In genomic region chr12:34046570-34046969, GRCh38 we compare ENCODE assay signal across 2 cellular contexts.
TF ChIP-seq lines count a peak whose summit lies in the region.

No MANE protein-coding gene starts in this region.

TF ChIP-seq in K562, 482 proteins besides CTCF, POLR2A, EP300 and RAD21:
- TF ChIP-seq, protein P1, sequence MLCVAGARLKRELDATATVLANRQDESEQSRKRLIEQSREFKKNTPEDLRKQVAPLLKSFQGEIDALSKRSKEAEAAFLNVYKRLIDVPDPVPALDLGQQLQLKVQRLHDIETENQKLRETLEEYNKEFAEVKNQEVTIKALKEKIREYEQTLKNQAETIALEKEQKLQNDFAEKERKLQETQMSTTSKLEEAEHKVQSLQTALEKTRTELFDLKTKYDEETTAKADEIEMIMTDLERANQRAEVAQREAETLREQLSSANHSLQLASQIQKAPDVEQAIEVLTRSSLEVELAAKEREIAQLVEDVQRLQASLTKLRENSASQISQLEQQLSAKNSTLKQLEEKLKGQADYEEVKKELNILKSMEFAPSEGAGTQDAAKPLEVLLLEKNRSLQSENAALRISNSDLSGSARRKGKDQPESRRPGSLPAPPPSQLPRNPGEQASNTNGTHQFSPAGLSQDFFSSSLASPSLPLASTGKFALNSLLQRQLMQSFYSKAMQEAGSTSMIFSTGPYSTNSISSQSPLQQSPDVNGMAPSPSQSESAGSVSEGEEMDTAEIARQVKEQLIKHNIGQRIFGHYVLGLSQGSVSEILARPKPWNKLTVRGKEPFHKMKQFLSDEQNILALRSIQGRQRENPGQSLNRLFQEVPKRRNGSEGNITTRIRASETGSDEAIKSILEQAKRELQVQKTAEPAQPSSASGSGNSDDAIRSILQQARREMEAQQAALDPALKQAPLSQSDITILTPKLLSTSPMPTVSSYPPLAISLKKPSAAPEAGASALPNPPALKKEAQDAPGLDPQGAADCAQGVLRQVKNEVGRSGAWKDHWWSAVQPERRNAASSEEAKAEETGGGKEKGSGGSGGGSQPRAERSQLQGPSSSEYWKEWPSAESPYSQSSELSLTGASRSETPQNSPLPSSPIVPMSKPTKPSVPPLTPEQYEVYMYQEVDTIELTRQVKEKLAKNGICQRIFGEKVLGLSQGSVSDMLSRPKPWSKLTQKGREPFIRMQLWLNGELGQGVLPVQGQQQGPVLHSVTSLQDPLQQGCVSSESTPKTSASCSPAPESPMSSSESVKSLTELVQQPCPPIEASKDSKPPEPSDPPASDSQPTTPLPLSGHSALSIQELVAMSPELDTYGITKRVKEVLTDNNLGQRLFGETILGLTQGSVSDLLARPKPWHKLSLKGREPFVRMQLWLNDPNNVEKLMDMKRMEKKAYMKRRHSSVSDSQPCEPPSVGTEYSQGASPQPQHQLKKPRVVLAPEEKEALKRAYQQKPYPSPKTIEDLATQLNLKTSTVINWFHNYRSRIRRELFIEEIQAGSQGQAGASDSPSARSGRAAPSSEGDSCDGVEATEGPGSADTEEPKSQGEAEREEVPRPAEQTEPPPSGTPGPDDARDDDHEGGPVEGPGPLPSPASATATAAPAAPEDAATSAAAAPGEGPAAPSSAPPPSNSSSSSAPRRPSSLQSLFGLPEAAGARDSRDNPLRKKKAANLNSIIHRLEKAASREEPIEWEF (CRISPR knock-in tag; IDR thresholded peaks at IDR 0.05) = peak; percentile 96
- TF ChIP-seq TAF7 (tag; IDR thresholded peaks at IDR 0.05) = no peak

TF ChIP-seq in endothelial cell of umbilical vein, 7 proteins besides CTCF, POLR2A, EP300 and RAD21 (continued from another document):
- no peak for TF ChIP-seq JUN (IDR thresholded peaks at IDR 0.05; ENCODE audit: borderline replicate concordance, insufficient read depth, insufficient read length, low read depth)
- no peak for TF ChIP-seq EZH2 (IDR thresholded peaks at IDR 0.05; ENCODE audit: borderline replicate concordance, low read depth, low read length, severe bottlenecking)
- TF ChIP-seq GATA2 (IDR thresholded peaks at IDR 0.05; ENCODE audit: insufficient read depth, insufficient read length, low read depth, low read length) = no peak
